In genomic region chr3:50204052-50204803, GRCh38 we compare ENCODE assay signal across 2 cellular contexts.
TF ChIP-seq lines count a peak whose summit lies in the region.

No MANE protein-coding gene starts in this region.

TF ChIP-seq in H1, 55 proteins besides CTCF, POLR2A, EP300 and RAD21:
- TF ChIP-seq RFX5 (IDR thresholded peaks at IDR 0.05; ENCODE audit: borderline replicate concordance, low read depth, low read length) (no peak), SUZ12 (IDR thresholded peaks at IDR 0.05; ENCODE audit: low read length) (no peak)

TF ChIP-seq in neural cell, 6 proteins besides CTCF, POLR2A, EP300 and RAD21:
- TF ChIP-seq TAF1 (IDR thresholded peaks at IDR 0.05; ENCODE audit: low read depth) = no peak
- TF ChIP-seq MXI1 (conservative IDR thresholded peaks at IDR 0.05; ENCODE audit: poor library complexity, severe bottlenecking) = no peak
- no peak for TF ChIP-seq POLR2AphosphoS5 (IDR thresholded peaks at IDR 0.05)
